In genomic region chr19:58033741-58034475, GRCh38 we compare ENCODE assay signal across 8 cellular contexts. TPM values are rescaled to one million over a fixed set of nuclear protein-coding genes. Genes with fewer than 3 reads are reported as not detected.
DNase-seq lines count a peak whose midpoint lies in the region; ATAC-seq and TF ChIP-seq lines count a peak whose summit lies in the region.

Gene ZSCAN1, plus strand, starts transcription at chr19:58034025. Its CDS starts 3,812 bp downstream, at chr19:58037837.

- no peak within 1 kb of the TSS for H3K4ac ChIP-seq in H9 (ENCODE audit: low read depth, low read length)

- ATAC-seq in activated CD8-positive, alpha-beta memory T cell treated with anti-CD3 and anti-CD28 coated beads, Interleukin-2, amount 10 ng/mL, durations not matched to agents 7 days and 5 days = peak; percentile 42
- no peak for ATAC-seq in GM18861 (IDR thresholded peaks at IDR 0.05; ENCODE audit: unreplicated experiment)

- no peaks in the 10 kb centered on the region for H4K20me1 ChIP-seq in H9 (ENCODE audit: control insufficient read depth, insufficient read depth, insufficient read length)

- H2BK120ac ChIP-seq in H9 (ENCODE audit: low read depth, low read length, poor library complexity, severe bottlenecking) = no peak within 1 kb of the TSS

- no TSS peak for BruUV-seq in Calu3 (replicated peaks; lab: Mats Ljungman, UMichigan)

- peaks cover 23% of the 10 kb centered on the region for H3K27me3 Mint-ChIP-seq in H9 (ENCODE audit: low read depth)
- H3K27me3 Mint-ChIP-seq in activated CD8-positive, alpha-beta memory T cell treated with anti-CD3 and anti-CD28 coated beads, Interleukin-2, amount 10 ng/mL, durations not matched to agents 7 days and 5 days = peaks cover 2% of the 10 kb centered on the region
- peaks cover 11% of the 10 kb centered on the region for H3K27me3 Mint-ChIP-seq in nephron progenitor cell (ENCODE audit: low read depth, poor library complexity)
- H3K27me3 Mint-ChIP-seq in type B pancreatic cell = no peaks in the 10 kb centered on the region
- H3K27me3 Mint-ChIP-seq in Calu3 (ENCODE audit: unreplicated experiment) = no peaks in the 10 kb centered on the region

- no peak within 1 kb of the TSS for H2AK5ac ChIP-seq in H9 (ENCODE audit: insufficient read length, low read length)

- no peak within 1 kb of the TSS for H3K23ac ChIP-seq in H9 (ENCODE audit: insufficient read length, low read depth, low read length)

- no peaks in the 10 kb centered on the region for H3K23me2 ChIP-seq in H9 (ENCODE audit: insufficient read length, low read depth, low read length, poor library complexity, severe bottlenecking)

- no peaks in the 10 kb centered on the region for H3K9me3 ChIP-seq in H9 (ENCODE audit: control insufficient read depth, low read depth, low read length)

- WGBS in H9 (ENCODE audit: extremely low coverage, insufficient read length, low lambda C conversion rate) = no CpG with 5 or more reads among the region's 101 CpGs

- H3T11ph ChIP-seq in H9 (ENCODE audit: low read length) = no peak within 1 kb of the TSS

- no peak within 1 kb of the TSS for H2AFZ ChIP-seq in H9 (ENCODE audit: low read length)

- no peak within 1 kb of the TSS for H2BK12ac ChIP-seq in H9 (ENCODE audit: insufficient read length, low read depth, low read length)

- no peak within 1 kb of the TSS for H2BK5ac ChIP-seq in H9 (ENCODE audit: insufficient read length, low read length)

- H3K27ac Mint-ChIP-seq in H9 (peak within 1 kb of the TSS in 1 of 3 experiments; percentile 69; a peak in 3 of 7 replicates), nephron progenitor cell (peak within 1 kb of the TSS; percentile 91), type B pancreatic cell (peak within 1 kb of the TSS; percentile 69), Calu3 (ENCODE audit: unreplicated experiment) (no peak within 1 kb of the TSS)
- H3K27ac Mint-ChIP-seq in activated CD8-positive, alpha-beta memory T cell treated with anti-CD3 and anti-CD28 coated beads, Interleukin-2, amount 10 ng/mL, durations not matched to agents 7 days and 5 days = no peak within 1 kb of the TSS

- peaks cover 6 to 15% (median 10%) of the 10 kb centered on the region in 3 experiments; a peak in 6 of 7 replicates for H3K36me3 Mint-ChIP-seq in H9 (ENCODE audit: insufficient read depth in 1 of 3, low read depth in 3 of 3)
- H3K36me3 Mint-ChIP-seq in activated CD8-positive, alpha-beta memory T cell treated with anti-CD3 and anti-CD28 coated beads, Interleukin-2, amount 10 ng/mL, durations not matched to agents 7 days and 5 days = peaks cover 10% of the 10 kb centered on the region
- peaks cover 29% of the 10 kb centered on the region for H3K36me3 Mint-ChIP-seq in nephron progenitor cell (ENCODE audit: low read depth)
- peaks cover 9% of the 10 kb centered on the region for H3K36me3 Mint-ChIP-seq in type B pancreatic cell
- H3K36me3 Mint-ChIP-seq in Calu3 (ENCODE audit: insufficient read depth, unreplicated experiment) = peaks cover 5% of the 10 kb centered on the region

- H3K79me2 ChIP-seq in H9 (ENCODE audit: insufficient read depth, low read length) = no peaks in the 10 kb centered on the region

- peak within 1 kb of the TSS; percentile 9 for H3K4me2 ChIP-seq in H9 (ENCODE audit: insufficient read depth, insufficient read length, low read length)

- peak within 1 kb of the TSS; percentile 69 to 78 for H3K4me3 Mint-ChIP-seq in H9
- no peak within 1 kb of the TSS for H3K4me3 Mint-ChIP-seq in activated CD8-positive, alpha-beta memory T cell treated with anti-CD3 and anti-CD28 coated beads, Interleukin-2, amount 10 ng/mL, durations not matched to agents 7 days and 5 days
- H3K4me3 Mint-ChIP-seq in nephron progenitor cell = peak within 1 kb of the TSS; percentile 87
- H3K4me3 Mint-ChIP-seq in type B pancreatic cell = peak within 1 kb of the TSS; percentile 84
- no peak within 1 kb of the TSS for H3K4me3 Mint-ChIP-seq in Calu3 (ENCODE audit: low read depth, unreplicated experiment)

- no peaks in the 10 kb centered on the region for H3K4me1 ChIP-seq in H9 (ENCODE audit: insufficient read depth, low read length)

- H3K79me1 ChIP-seq in H9 (ENCODE audit: insufficient read depth, low read depth, low read length, poor library complexity, severe bottlenecking) = no peaks in the 10 kb centered on the region

- DNase-seq in H9 (peak; percentile 95), foreskin fibroblast (peak; percentile 86 to 98), nephron progenitor cell (peak; percentile 87), type B pancreatic cell (ENCODE audit: extremely low spot score, unreplicated experiment) (peak; percentile 87), epidermal melanocyte (ENCODE audit: insufficient read length, low spot score) (no peak), Calu3 (no peak)
- DNase-seq in activated CD8-positive, alpha-beta memory T cell treated with anti-CD3 and anti-CD28 coated beads, Interleukin-2, amount 10 ng/mL, durations not matched to agents 7 days and 5 days = peak; percentile 42

- H3K56ac ChIP-seq in H9 (ENCODE audit: insufficient read length, low read depth, low read length) = no peak within 1 kb of the TSS

- no peak within 1 kb of the TSS for H3K27ac ChIP-seq in H9 (ENCODE audit: insufficient read length, low read depth, low read length)

- H3K27me3 ChIP-seq in H9 (ENCODE audit: insufficient read depth, low read length) = no peaks in the 10 kb centered on the region

- no peak within 1 kb of the TSS for H4K8ac ChIP-seq in H9 (replicated peaks; ENCODE audit: insufficient read length, low read depth, low read length)

- no peak within 1 kb of the TSS for H4K5ac ChIP-seq in H9 (ENCODE audit: insufficient read length, low read depth, low read length)

- H3K9me3 Mint-ChIP-seq in H9 (peaks cover 34 to 66% of the 10 kb centered on the region in 2 experiments), nephron progenitor cell (peaks cover 71% of the 10 kb centered on the region), type B pancreatic cell (peaks cover 6% of the 10 kb centered on the region), Calu3 (ENCODE audit: low read depth, unreplicated experiment) (peaks cover 24% of the 10 kb centered on the region)
- H3K9me3 Mint-ChIP-seq in activated CD8-positive, alpha-beta memory T cell treated with anti-CD3 and anti-CD28 coated beads, Interleukin-2, amount 10 ng/mL, durations not matched to agents 7 days and 5 days (ENCODE audit: low read depth) = peaks cover 25% of the 10 kb centered on the region

- H3K4me3 ChIP-seq in foreskin fibroblast (ENCODE audit: low read depth in 1 of 2, low read length in 2 of 2) = peak within 1 kb of the TSS; percentile 8 to 48

- H2BK15ac ChIP-seq in H9 (ENCODE audit: low read depth, low read length) = no peak within 1 kb of the TSS; the same call in 1 of the 2 replicates

- H3K4me1 Mint-ChIP-seq in H9 (peaks cover 8 to 18% of the 10 kb centered on the region in 2 experiments), nephron progenitor cell (peaks cover 16% of the 10 kb centered on the region), type B pancreatic cell (ENCODE audit: unreplicated experiment) (peaks cover 3% of the 10 kb centered on the region), Calu3 (ENCODE audit: low read depth, unreplicated experiment) (no peaks in the 10 kb centered on the region)
- no peaks in the 10 kb centered on the region for H3K4me1 Mint-ChIP-seq in activated CD8-positive, alpha-beta memory T cell treated with anti-CD3 and anti-CD28 coated beads, Interleukin-2, amount 10 ng/mL, durations not matched to agents 7 days and 5 days

- intact Hi-C loops in Calu3 (cut with micrococcal nuclease; ENCODE audit: unreplicated experiment) = no loop called here

- H3K14ac ChIP-seq in H9 (ENCODE audit: insufficient read depth, low read length) = no peak within 1 kb of the TSS

- peak within 1 kb of the TSS; percentile 85 for H3K18ac ChIP-seq in H9 (ENCODE audit: insufficient read length, low read depth, low read length)

- CTCF ChIA-PET in activated CD8-positive, alpha-beta memory T cell treated with anti-CD3 and anti-CD28 coated beads, Interleukin-2, amount 10 ng/mL, durations not matched to agents 7 days and 5 days (lab: Charles Lee) = no interaction called here
- CTCF ChIA-PET in Calu3 (lab: Charles Lee) = no interaction called here

- H4K91ac ChIP-seq in H9 (ENCODE audit: insufficient read length, low read depth, low read length) = no peak within 1 kb of the TSS

- no peak within 1 kb of the TSS for H2BK20ac ChIP-seq in H9 (ENCODE audit: low read depth, low read length, poor library complexity, severe bottlenecking)

- H3K9ac ChIP-seq in H9 (ENCODE audit: extremely low read depth, insufficient read length, low read length) = peak within 1 kb of the TSS; percentile 9

- no peak for TF ChIP-seq CTCF in H9 (conservative IDR thresholded peaks at IDR 0.05)
- no peak for TF ChIP-seq CTCF in foreskin fibroblast (IDR thresholded peaks at IDR 0.05; ENCODE audit: low read depth, low read length)
- no peak for TF ChIP-seq CTCF in nephron progenitor cell (IDR thresholded peaks at IDR 0.05)
- TF ChIP-seq CTCF in type B pancreatic cell (conservative IDR thresholded peaks at IDR 0.05) = no peak
- TF ChIP-seq CTCF in Calu3 (IDR thresholded peaks at IDR 0.05; ENCODE audit: unreplicated experiment) = no peak

RNA-seq across cellular contexts. Expression of gene ZSCAN1, which starts in this region (rescaled TPM):
- total RNA-seq in H9 (2021) = 0.77 and 1.2 TPM in 2 replicates
- not detected for total RNA-seq in activated CD8-positive, alpha-beta memory T cell treated with anti-CD3 and anti-CD28 coated beads, Interleukin-2, amount 10 ng/mL, durations not matched to agents 7 days and 5 days
- 0.95 and 1.9 TPM in 2 replicates for total RNA-seq in type B pancreatic cell (ENCODE audit: low replicate concordance)
- total RNA-seq in Calu3 (2022) = not detected in 2 replicates

Comparison
In these comparisons a context has a peak if more than half of its experiments do, and no peak if none do; other contexts are left out.
1. Peak in DNase-seq and ATAC-seq in activated CD8-positive, alpha-beta memory T cell treated with anti-CD3 and anti-CD28 coated beads, Interleukin-2, amount 10 ng/mL, durations not matched to agents 7 days and 5 days; RNA of the gene not detected or under 1 TPM.
2. DNase-seq: peak in H9 (single experiment), foreskin fibroblast (2 of 2), nephron progenitor cell (single experiment) and type B pancreatic cell (single experiment); none in epidermal melanocyte (single experiment) and Calu3 (single experiment).
3. H3K27ac Mint-ChIP-seq: peak in nephron progenitor cell (single experiment) and type B pancreatic cell (single experiment); none in activated CD8-positive, alpha-beta memory T cell treated with anti-CD3 and anti-CD28 coated beads, Interleukin-2, amount 10 ng/mL, durations not matched to agents 7 days and 5 days (single experiment) and Calu3 (single experiment).
4. H3K4me3 Mint-ChIP-seq: peak in H9 (2 of 2), nephron progenitor cell (single experiment) and type B pancreatic cell (single experiment); none in activated CD8-positive, alpha-beta memory T cell treated with anti-CD3 and anti-CD28 coated beads, Interleukin-2, amount 10 ng/mL, durations not matched to agents 7 days and 5 days (single experiment) and Calu3 (single experiment).